Comparison of ENCODE assay signal across 9 cellular contexts in genomic region chr19:8208710-8209110, GRCh38. TPM values are rescaled to one million over a fixed set of nuclear protein-coding genes. Genes with fewer than 3 reads are reported as not detected.
DNase-seq lines count a peak whose midpoint lies in the region; ATAC-seq and TF ChIP-seq lines count a peak whose summit lies in the region.
"Had no signal": no experiment of that assay in that cellular context is flagged by ENCODE, and none has a peak within 500 bp of the region (broad histone marks: within the 10 kb centered on the region; RNA-seq: fewer than 3 reads in every experiment).

No MANE protein-coding gene starts in this region.

- no peaks in the 10 kb centered on the region for H3K27me3 Mint-ChIP-seq in CD4-positive, alpha-beta T cell
- H3K27me3 Mint-ChIP-seq in GM23338 (ENCODE audit: insufficient read depth, low read depth, poor library complexity), result peaks cover 25% of the 10 kb centered on the region

- CTCF ChIA-PET in CD4-positive, alpha-beta T cell (lab: Charles Lee), result interaction anchor here (1.0 kb wide), 1 partner anchor 60 kb away, joined by 3 read pairs; no protein-coding TSS in a partner anchor

- peaks cover 42% of the 10 kb centered on the region for H3K79me2 ChIP-seq in GM23338 (replicated peaks; ENCODE audit: insufficient read depth)
- H3K79me2 ChIP-seq in parathyroid adenoma, result peaks cover 6% of the 10 kb centered on the region

- H3K27ac Mint-ChIP-seq in CD4-positive, alpha-beta T cell, result peak overlapping the region; percentile 55
- peak overlapping the region; percentile 89 for H3K27ac Mint-ChIP-seq in GM23338

- no peaks in the 10 kb centered on the region for H3K9me3 ChIP-seq in CD4-positive, alpha-beta T cell (ENCODE audit: control insufficient read depth, low read length)
- H3K9me3 ChIP-seq in SK-N-MC (ENCODE audit: low read depth, low read length), result no peaks in the 10 kb centered on the region
- no peaks in the 10 kb centered on the region for H3K9me3 ChIP-seq in parathyroid adenoma (ENCODE audit: control insufficient read depth, low read length)

- no peaks in the 10 kb centered on the region for H3K36me3 ChIP-seq in GM23338 (ENCODE audit: insufficient read depth)
- H3K36me3 ChIP-seq in SK-N-MC (ENCODE audit: insufficient read depth, low read length), result no peaks in the 10 kb centered on the region
- no peaks in the 10 kb centered on the region for H3K36me3 ChIP-seq in parathyroid adenoma (ENCODE audit: control insufficient read depth, insufficient read depth, low read length)

- H3K4me1 ChIP-seq in GM23338 (ENCODE audit: insufficient read depth) (peaks cover 41% of the 10 kb centered on the region), parathyroid adenoma (peaks cover 11% of the 10 kb centered on the region)

- peaks cover 18% of the 10 kb centered on the region for H4K20me1 ChIP-seq in GM23338 (replicated peaks; ENCODE audit: insufficient read depth)

- peaks cover 20% of the 10 kb centered on the region for H3K4me1 Mint-ChIP-seq in CD4-positive, alpha-beta T cell (ENCODE audit: low read depth)
- H3K4me1 Mint-ChIP-seq in GM23338, result peaks cover 52% of the 10 kb centered on the region

- no peaks in the 10 kb centered on the region for H3K27me3 ChIP-seq in CD4-positive, alpha-beta T cell (ENCODE audit: control insufficient read depth, insufficient read depth, low read length)
- H3K27me3 ChIP-seq in GM23338 (ENCODE audit: insufficient read depth), result no peaks in the 10 kb centered on the region
- H3K27me3 ChIP-seq in parathyroid adenoma (ENCODE audit: control insufficient read depth, insufficient read depth, low read length), result no peaks in the 10 kb centered on the region

- DNase-seq in CD4-positive, alpha-beta T cell, result no peak
- DNase-seq in GM23338 (ENCODE audit: low spot score) (no peak), SK-N-MC (ENCODE audit: low read depth, low spot score) (no peak), fibroblast of the aortic adventitia (ENCODE audit: low read depth) (peak; percentile 9), SKM-1 treated with dmso at 0.1 percent for 144 hours (lab: John Stamatoyannopoulos, UW; ENCODE audit: unreplicated experiment) (no peak), iPS-NIHi7 (ENCODE audit: extremely low spot score) (no peak)
- no peak for DNase-seq in activated effector memory CD4-positive, alpha-beta T cell treated with Interleukin-2 at 50 U/mL for 16 hours

- POLR2A ChIA-PET in CD4-positive, alpha-beta T cell (lab: Charles Lee), result interaction anchor here (0.9 to 2.2 kb wide), 6 partner anchors 13 to 265 kb away, joined by 3 to 16 read pairs (median 6); partner anchors contain the start of gene TIMM44

- H3K4me3 Mint-ChIP-seq in CD4-positive, alpha-beta T cell, result peak overlapping the region; percentile 85
- peak overlapping the region; percentile 79 for H3K4me3 Mint-ChIP-seq in GM23338

- ATAC-seq in CD4-positive, alpha-beta T cell (ENCODE audit: poor library complexity), result peak; percentile 7
- ATAC-seq in GM23338, result peak; percentile 44

- peaks cover 16% of the 10 kb centered on the region for H3F3A ChIP-seq in GM23338 (replicated peaks; ENCODE audit: low read depth)

- no peaks in the 10 kb centered on the region for H3K9me2 ChIP-seq in GM23338 (ENCODE audit: insufficient read depth)

- H3K9ac ChIP-seq in SK-N-MC (ENCODE audit: insufficient read length), result peak overlapping the region; percentile 34
- peak overlapping the region; percentile 46 for H3K9ac ChIP-seq in parathyroid adenoma

- TF ChIP-seq CTCF in CD4-positive, alpha-beta T cell (IDR thresholded peaks at IDR 0.05), result no peak
- TF ChIP-seq CTCF in GM23338 (conservative IDR thresholded peaks at IDR 0.05; ENCODE audit: low read depth in 2 of 2), result no peak
- TF ChIP-seq CTCF in fibroblast of the aortic adventitia (IDR thresholded peaks at IDR 0.05; ENCODE audit: insufficient read depth, low read length), result no peak
- no peak for TF ChIP-seq CTCF in parathyroid adenoma (IDR thresholded peaks at IDR 0.05)

- peak overlapping the region; percentile 69; the same call in 1 of the 2 replicates for H2AFZ ChIP-seq in GM23338
- H2AFZ ChIP-seq in parathyroid adenoma, result peak overlapping the region; percentile 97

- intact Hi-C loops in CD4-positive, alpha-beta T cell (cut with DNase I, micrococcal nuclease), result loop anchor here (1.0 to 5.0 kb wide), 2 partner anchors 27 to 179 kb away; no protein-coding TSS in a partner anchor

- H3K27ac ChIP-seq in CD4-positive, alpha-beta T cell (ENCODE audit: low read depth, low read length), result peak overlapping the region; percentile 46
- H3K27ac ChIP-seq in GM23338 (ENCODE audit: low read depth), result peak overlapping the region; percentile 97
- H3K27ac ChIP-seq in SK-N-MC, result no peak overlapping the region
- no peak overlapping the region for H3K27ac ChIP-seq in parathyroid adenoma
- H3K27ac ChIP-seq: HL-60 had no signal

- peak overlapping the region; percentile 97 for H3K4me2 ChIP-seq in GM23338
- peak overlapping the region; percentile 63 for H3K4me2 ChIP-seq in parathyroid adenoma (ENCODE audit: low read length)

- no peaks in the 10 kb centered on the region for H3K9me3 Mint-ChIP-seq in CD4-positive, alpha-beta T cell
- no peaks in the 10 kb centered on the region; the same call in 2 of the 3 replicates for H3K9me3 Mint-ChIP-seq in GM23338

- peaks cover 6% of the 10 kb centered on the region for H3K36me3 Mint-ChIP-seq in CD4-positive, alpha-beta T cell (ENCODE audit: low read depth)
- H3K36me3 Mint-ChIP-seq in GM23338 (ENCODE audit: low read depth), result peaks cover 10% of the 10 kb centered on the region

- H3K4me3 ChIP-seq in GM23338 (peak overlapping the region; percentile 78), SK-N-MC (peak overlapping the region; percentile 69), fibroblast of the aortic adventitia (ENCODE audit: low read depth, low read length) (peak overlapping the region; percentile 46), parathyroid adenoma (ENCODE audit: low read depth, low read length) (peak overlapping the region; percentile 44)

TF ChIP-seq in GM23338, 12 proteins besides CTCF, POLR2A, EP300 and RAD21:
- no peak for TF ChIP-seq REST (IDR thresholded peaks at IDR 0.05; ENCODE audit: unreplicated experiment)
- TF ChIP-seq POLR2AphosphoS5 (IDR thresholded peaks at IDR 0.05; ENCODE audit: low read depth), result peak; percentile 68
- TF ChIP-seq EZH2 (IDR thresholded peaks at IDR 0.05; ENCODE audit: low read depth, unreplicated experiment), result no peak

RNA-seq across cellular contexts. Expression of gene CERS4, which starts 0.5 kb away (rescaled TPM):
- total RNA-seq in CD4-positive, alpha-beta T cell, result 10 to 100 TPM in 1 of 2 experiments, 1 to 10 TPM in 1; 8.7 to 12.3 TPM
- 96.2 and 109 TPM in 2 replicates for total RNA-seq in GM23338 (2014; rRNA removed; shearing (Covaris generic))
- polyA plus RNA-seq in GM23338 (2016; fragmentation: Nextera tagmentation; extraction: Ambion mirVana), result 68.5 and 74.5 TPM in 2 replicates
- 2.1 and 14.1 TPM in 2 replicates for total RNA-seq in fibroblast of the aortic adventitia (ENCODE audit: low replicate concordance)

RNA-seq across cellular contexts. Expression of gene FBN3, which starts 59.3 kb away (rescaled TPM):
- not detected for total RNA-seq in CD4-positive, alpha-beta T cell
- 34.7 and 54.5 TPM in 2 replicates for total RNA-seq in GM23338 (2014; rRNA removed; shearing (Covaris generic))
- 7.7 and 8.5 TPM in 2 replicates for polyA plus RNA-seq in GM23338 (2016; fragmentation: Nextera tagmentation; extraction: Ambion mirVana)
- total RNA-seq in fibroblast of the aortic adventitia (ENCODE audit: low replicate concordance), result not detected in 2 replicates

Comparison
In these comparisons a context has a peak if more than half of its experiments do, and no peak if none do; other contexts are left out.
1. H3K27ac ChIP-seq: peak in CD4-positive, alpha-beta T cell (single experiment) and GM23338 (single experiment); none in SK-N-MC (single experiment) and parathyroid adenoma (single experiment).
2. RNA of gene FBN3, which starts 59.3 kb away (total RNA-seq): 34.7 to 54.5 TPM in GM23338; not detected in CD4-positive, alpha-beta T cell and not detected in fibroblast of the aortic adventitia; every median in the first group is over 10 times any median in the second.
3. Peak in every context shown above with its lines, with median percentiles within 50 percentile points of each other: H3K4me3 ChIP-seq.